Comparison of ENCODE assay signal across 8 cellular contexts in genomic region chr1:221543529-221544120, GRCh38.
DNase-seq lines count a peak whose midpoint lies in the region; ATAC-seq, FAIRE-seq and TF ChIP-seq lines count a peak whose summit lies in the region.

No MANE protein-coding gene starts in this region.

- WGBS in pancreas, 2 donors = 21 to 31% methylated on average over 4 of the region's 4 CpGs

- peak; percentile 50 to 80 (median 76) for ATAC-seq in pancreas
- ATAC-seq in HG03457 (IDR thresholded peaks at IDR 0.05; ENCODE audit: unreplicated experiment) = no peak

- H3K27me3 ChIP-seq in endothelial cell of umbilical vein (ENCODE audit: control insufficient read depth in 2 of 2, insufficient read depth in 2 of 2, low read length in 2 of 2) (peaks cover 0 to 2% of the 10 kb centered on the region in 2 experiments), pancreas (no peaks in the 10 kb centered on the region)

- DNase-seq in GM10248 (ENCODE audit: extremely low spot score) = peak; percentile 27
- peak; percentile 2 for DNase-seq in NCI-H1694 (lab: John Stamatoyannopoulos, UW)
- DNase-seq in endothelial cell of umbilical vein (ENCODE audit: low read depth, low spot score) = peak; percentile 25
- DNase-seq in pancreas = no peak
- no peak for DNase-seq in effector CD4-positive, alpha-beta T cell
- no peak for DNase-seq in glomerular visceral epithelial cell (ENCODE audit: extremely low spot score)
- DNase-seq in NCI-H345 (lab: John Stamatoyannopoulos, UW) = no peak

- no peaks in the 10 kb centered on the region for H3K36me3 ChIP-seq in endothelial cell of umbilical vein (ENCODE audit: control insufficient read depth in 2 of 2, extremely low read depth in 1 of 2, insufficient read depth in 2 of 2, low read length in 2 of 2)
- no peaks in the 10 kb centered on the region for H3K36me3 ChIP-seq in pancreas

- FAIRE-seq in endothelial cell of umbilical vein (lab: Jason Lieb, UNC) (no peak), pancreas (lab: Jason Lieb, UNC) (peak; percentile 39)

- H4K20me1 ChIP-seq in endothelial cell of umbilical vein (replicated peaks; ENCODE audit: control insufficient read depth, extremely low read depth, insufficient read depth, low read length) = no peaks in the 10 kb centered on the region

- H3K4me3 ChIP-seq in endothelial cell of umbilical vein (replicated peaks in 1 of 3; ENCODE audit: insufficient read depth in 1 of 3, low read depth in 1 of 3, low read length in 3 of 3) (no peak overlapping the region), pancreas (no peak overlapping the region)

- no TSS peak for BruUV-seq in endothelial cell of umbilical vein (replicated peaks; lab: Mats Ljungman, UMichigan)

- no peak overlapping the region for H3K9ac ChIP-seq in endothelial cell of umbilical vein (replicated peaks; ENCODE audit: extremely low read depth, insufficient read depth, low read length)

- no peaks in the 10 kb centered on the region for H3K9me1 ChIP-seq in endothelial cell of umbilical vein (replicated peaks; ENCODE audit: control insufficient read depth, extremely low read depth, insufficient read depth, low read length)

- H3K9me3 ChIP-seq in endothelial cell of umbilical vein (replicated peaks; ENCODE audit: control insufficient read depth, insufficient read depth, low read length) = no peaks in the 10 kb centered on the region
- H3K9me3 ChIP-seq in pancreas = no peaks in the 10 kb centered on the region

- H3K4me2 ChIP-seq in endothelial cell of umbilical vein (ENCODE audit: insufficient read depth, low read length) = no peak overlapping the region

- intact Hi-C loops in endothelial cell of umbilical vein (cut with micrococcal nuclease) (loop anchor here (1.0 to 5.0 kb wide), 3 partner anchors 466 to 912 kb away; no protein-coding TSS in a partner anchor), pancreas (cut with DNase I) (no loop called here)

- no peak overlapping the region for H2AFZ ChIP-seq in endothelial cell of umbilical vein (ENCODE audit: low read depth, low read length)

- H3K4me1 ChIP-seq in endothelial cell of umbilical vein (ENCODE audit: control insufficient read depth, extremely low read depth, insufficient read depth, low read length) (no peaks in the 10 kb centered on the region), pancreas (peaks cover 0 to 4% (median 4%) of the 10 kb centered on the region in 3 donors)

- TF ChIP-seq POLR2A in endothelial cell of umbilical vein (IDR thresholded peaks at IDR 0.05; ENCODE audit: low read depth, low read length) = no peak

- CTCF ChIA-PET in GM10248 (lab: Yijun Ruan, JAX) = interaction anchor here (0.9 to 2.0 kb wide), 9 partner anchors 10 to 912 kb away, joined by 3 to 6 read pairs (median 4); partner anchors contain the start of gene DUSP10
- CTCF ChIA-PET in endothelial cell of umbilical vein (lab: Charles Lee) = interaction anchor here (0.7 to 2.5 kb wide), 18 partner anchors 16 to 911 kb away, joined by 3 to 37 read pairs (median 4); partner anchors contain the start of gene DUSP10

- TF ChIP-seq CTCF in GM10248 (IDR thresholded peaks at IDR 0.05; ENCODE audit: control extremely low read depth, extremely low read depth, low read depth, missing control alignments) (peak; percentile 24), endothelial cell of umbilical vein (IDR thresholded peaks at IDR 0.05; ENCODE audit: extremely low read depth in 1 of 2, insufficient read depth in 1 of 2, low read depth in 1 of 2, low read length in 2 of 2) (peak in 1 of 2 donors; percentile 30), pancreas (IDR thresholded peaks at IDR 0.05) (peak in 3 of 4 donors; percentile 18 to 33 (median 32))

- POLR2A ChIA-PET in GM10248 (lab: Yijun Ruan, JAX) = no interaction called here
- POLR2A ChIA-PET in endothelial cell of umbilical vein (lab: Charles Lee) = no interaction called here

- H3K27ac ChIP-seq in endothelial cell of umbilical vein (ENCODE audit: insufficient read depth, low read depth, low read length) (no peak overlapping the region), pancreas (no peak overlapping the region)

- dilution Hi-C loops in endothelial cell of umbilical vein (cut with MboI; ENCODE audit: extremely low pct_ligation_motif_present, low sequenced_read_pairs) = no loop called here

- no peaks in the 10 kb centered on the region for H3K79me2 ChIP-seq in endothelial cell of umbilical vein (ENCODE audit: control insufficient read depth, insufficient read depth, low read length)

TF ChIP-seq in endothelial cell of umbilical vein, 7 proteins besides CTCF, POLR2A, EP300 and RAD21:
- TF ChIP-seq, protein P1, sequence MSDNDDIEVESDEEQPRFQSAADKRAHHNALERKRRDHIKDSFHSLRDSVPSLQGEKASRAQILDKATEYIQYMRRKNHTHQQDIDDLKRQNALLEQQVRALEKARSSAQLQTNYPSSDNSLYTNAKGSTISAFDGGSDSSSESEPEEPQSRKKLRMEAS (IDR thresholded peaks at IDR 0.05; ENCODE audit: insufficient read depth, insufficient read length) = no peak
- TF ChIP-seq GATA2 (IDR thresholded peaks at IDR 0.05; ENCODE audit: insufficient read depth, insufficient read length, low read depth, low read length) (no peak), FOS (IDR thresholded peaks at IDR 0.05; ENCODE audit: borderline replicate concordance, insufficient read depth, low read length) (no peak), EZH2 (IDR thresholded peaks at IDR 0.05; ENCODE audit: borderline replicate concordance, low read depth, low read length, severe bottlenecking) (no peak), MYC (IDR thresholded peaks at IDR 0.05; ENCODE audit: low read depth, low read length) (no peak), POLR2AphosphoS5 (IDR thresholded peaks at IDR 0.05; ENCODE audit: insufficient read depth, low read depth, low read length) (no peak), JUN (IDR thresholded peaks at IDR 0.05; ENCODE audit: borderline replicate concordance, insufficient read depth, insufficient read length, low read depth) (no peak)

Comparison
In these comparisons a context has a peak if more than half of its experiments do, and no peak if none do; other contexts are left out.
1. DNase-seq: peak in GM10248 (single experiment), NCI-H1694 (single experiment) and endothelial cell of umbilical vein (single experiment); none in pancreas (0 of 6), effector CD4-positive, alpha-beta T cell (single experiment), glomerular visceral epithelial cell (single experiment) and NCI-H345 (single experiment).